11 cellular contexts compared by ENCODE assay signal in genomic region chr16:47965439-47965838, GRCh38.
A peak's percentile ranks its signal among the peaks of the same experiment; 100 is the strongest.
DNase-seq lines count a peak whose midpoint lies in the region; ATAC-seq, FAIRE-seq and TF ChIP-seq lines count a peak whose summit lies in the region.
"Had no signal": no experiment of that assay in that cellular context is flagged by ENCODE, and none has a peak within 500 bp of the region (broad histone marks: within the 10 kb centered on the region; RNA-seq: fewer than 3 reads in every experiment).

No MANE protein-coding gene starts in this region.

- H3K27ac ChIP-seq in HepG2 (ENCODE audit: extremely low read length, insufficient read depth, low read length): no peak overlapping the region
- no peak overlapping the region for H3K27ac ChIP-seq in right lobe of liver
- peak overlapping the region; percentile 56 for H3K27ac ChIP-seq in temporal lobe (ENCODE audit: low read depth, low read length)
- H3K27ac ChIP-seq in WERI-Rb-1: no peak overlapping the region
- H3K27ac ChIP-seq: SK-N-MC had no signal

- no peak for TF ChIP-seq POLR2A in HepG2 (IDR thresholded peaks at IDR 0.05; ENCODE audit: insufficient read depth in 1 of 2, low read depth in 2 of 2, low read length in 2 of 2)
- no peak for TF ChIP-seq POLR2A in right lobe of liver (IDR thresholded peaks at IDR 0.05)

- no peak overlapping the region for H3K4me3 Mint-ChIP-seq in WTC11
- H3K4me3 Mint-ChIP-seq: nephron progenitor cell had no signal

- no peaks in the 10 kb centered on the region for H3K27me3 Mint-ChIP-seq in WTC11 (ENCODE audit: low read depth)

- no peaks in the 10 kb centered on the region for H3K9me3 ChIP-seq in HepG2 (ENCODE audit: low read length)
- H3K9me3 ChIP-seq in right lobe of liver: no peaks in the 10 kb centered on the region
- no peaks in the 10 kb centered on the region for H3K9me3 ChIP-seq in WERI-Rb-1 (ENCODE audit: severe bottlenecking)

- H3K36me3 ChIP-seq in HepG2 (replicated peaks in 1 of 2; ENCODE audit: control insufficient read depth in 1 of 2, insufficient read depth in 2 of 2, low read length in 2 of 2): no peaks in the 10 kb centered on the region
- no peaks in the 10 kb centered on the region for H3K36me3 ChIP-seq in right lobe of liver
- no peaks in the 10 kb centered on the region for H3K36me3 ChIP-seq in WERI-Rb-1

- POLR2A ChIA-PET in HepG2 (lab: Yijun Ruan, JAX) (no interaction called here), WTC11 (lab: Charles Lee) (no interaction called here)

- no peak overlapping the region for H3K4me2 ChIP-seq in HepG2 (ENCODE audit: low read depth, low read length)

- CTCF ChIA-PET in HepG2 (lab: Yijun Ruan, JAX; ENCODE audit: low intra/inter-chr PET ratio, low total read pairs) (no interaction called here), WTC11 (lab: Charles Lee) (interaction anchor here (1.0 to 1.7 kb wide), 2 partner anchors 12 to 88 kb away, joined by 3 to 5 read pairs; no protein-coding TSS in a partner anchor)

- 0% methylated on average over 2 of the region's 2 CpGs for WGBS in HepG2 (ENCODE audit: low lambda C conversion rate)
- WGBS in right lobe of liver (ENCODE audit: insufficient coverage, low coverage, low lambda C conversion rate, missing lambda C conversion rate): 34% methylated on average over 2 of the region's 2 CpGs

- DNase-seq in HepG2 (ENCODE audit: low spot score): no peak
- DNase-seq in right lobe of liver: no peak
- DNase-seq in WTC11 (ENCODE audit: low spot score): no peak
- DNase-seq in iPS DF 4.7 (ENCODE audit: extremely low read depth, low spot score): peak; percentile 49
- no peak for DNase-seq in WERI-Rb-1
- no peak for DNase-seq in NCI-H2171 (lab: John Stamatoyannopoulos, UW)
- DNase-seq: activated CD4-positive, alpha-beta T cell treated with anti-CD3 and anti-CD28 coated beads for 1 hour; nephron progenitor cell had no signal

- no peak for TF ChIP-seq CTCF in HepG2 (CRISPR knock-in tag; IDR thresholded peaks at IDR 0.05)
- no peak for TF ChIP-seq CTCF in right lobe of liver (IDR thresholded peaks at IDR 0.05)
- TF ChIP-seq CTCF in WTC11 (IDR thresholded peaks at IDR 0.05): no peak
- TF ChIP-seq CTCF in WERI-Rb-1 (IDR thresholded peaks at IDR 0.05; ENCODE audit: low read depth, low read length): no peak

- no peak for FAIRE-seq in HepG2 (lab: Jason Lieb, UNC)

- no peaks in the 10 kb centered on the region for H4K20me1 ChIP-seq in HepG2 (ENCODE audit: insufficient read depth, low read length)

- TF ChIP-seq EP300 in HepG2 (IDR thresholded peaks at IDR 0.05; ENCODE audit: low read depth in 2 of 2, low read length in 2 of 2) (no peak), HepG2 (CRISPR knock-in tag; IDR thresholded peaks at IDR 0.05; ENCODE audit: borderline replicate concordance) (no peak)

- TF ChIP-seq RAD21 in HepG2 (CRISPR knock-in tag; IDR thresholded peaks at IDR 0.05): no peak

- no peaks in the 10 kb centered on the region for H3K9me3 Mint-ChIP-seq in WTC11
- H3K9me3 Mint-ChIP-seq: nephron progenitor cell had no signal

- H2AFZ ChIP-seq in HepG2 (ENCODE audit: low read length): no peak overlapping the region

- no TSS peak for BruUV-seq in HepG2 (replicated peaks; lab: Mats Ljungman, UMichigan)

- H3K27me3 ChIP-seq in HepG2 (ENCODE audit: control insufficient read depth in 1 of 2, insufficient read depth in 2 of 2, low read length in 2 of 2): no peaks in the 10 kb centered on the region
- H3K27me3 ChIP-seq in right lobe of liver: no peaks in the 10 kb centered on the region
- H3K27me3 ChIP-seq in WERI-Rb-1 (ENCODE audit: insufficient read depth, low read depth, severe bottlenecking): no peaks in the 10 kb centered on the region

- in situ Hi-C loops in HepG2 (cut with HindIII; ENCODE audit: extremely low pct_ligation_motif_present, low pct_unique_long_range_greater_than_20kb): no loop called here

- peak overlapping the region; percentile 80 for H3K27ac Mint-ChIP-seq in WTC11
- H3K27ac Mint-ChIP-seq: nephron progenitor cell had no signal

- peaks cover 20% of the 10 kb centered on the region for H3K4me1 Mint-ChIP-seq in WTC11
- H3K4me1 Mint-ChIP-seq: nephron progenitor cell had no signal

- H3K4me1 ChIP-seq in HepG2 (ENCODE audit: insufficient read depth, low read length) (peaks cover 8% of the 10 kb centered on the region; the same call in 1 of the 2 replicates), right lobe of liver (no peaks in the 10 kb centered on the region)

- no peaks in the 10 kb centered on the region for H3K36me3 Mint-ChIP-seq in WTC11

- intact Hi-C loops in HepG2 (cut with micrococcal nuclease; ENCODE audit: unreplicated experiment) (no loop called here), right lobe of liver (cut with DNase I) (no loop called here)

- H3K4me3 ChIP-seq in HepG2 (replicated peaks in 1 of 3; ENCODE audit: insufficient read depth in 1 of 3, low read depth in 2 of 3, low read length in 3 of 3): no peak overlapping the region
- no peak overlapping the region for H3K4me3 ChIP-seq in right lobe of liver
- H3K4me3 ChIP-seq in WERI-Rb-1 (ENCODE audit: low read depth, low read length): no peak overlapping the region
- H3K4me3 ChIP-seq: SK-N-MC had no signal

- H3K79me2 ChIP-seq in HepG2 (ENCODE audit: insufficient read depth, low read length): no peaks in the 10 kb centered on the region

- no peak overlapping the region for H3K9ac ChIP-seq in HepG2 (ENCODE audit: insufficient read depth, low read depth, low read length)

- no peak for ATAC-seq in HepG2
- ATAC-seq in right lobe of liver: no peak
- ATAC-seq in WTC11: peak; percentile 85
- no peak for ATAC-seq in HG03460 (IDR thresholded peaks at IDR 0.05; ENCODE audit: unreplicated experiment)

TF ChIP-seq in HepG2, 621 proteins besides CTCF, POLR2A, EP300 and RAD21:
- TF ChIP-seq RFX1 (IDR thresholded peaks at IDR 0.05) (peak; percentile 33; the same call in 1 of the 2 replicates), ZGPAT (CRISPR knock-in tag; IDR thresholded peaks at IDR 0.05) (no peak)

TF ChIP-seq in WTC11, 78 proteins besides CTCF, POLR2A, EP300 and RAD21:
- TF ChIP-seq ZNF396 (CRISPR knock-in tag; IDR thresholded peaks at IDR 0.05; ENCODE audit: borderline replicate concordance) (no peak), NFATC4 (CRISPR knock-in tag; IDR thresholded peaks at IDR 0.05) (no peak), RELA (CRISPR knock-in tag; IDR thresholded peaks at IDR 0.05; ENCODE audit: borderline replicate concordance) (no peak), IRF2 (CRISPR knock-in tag; IDR thresholded peaks at IDR 0.05; ENCODE audit: borderline replicate concordance, low read depth) (no peak), NR3C1 (CRISPR knock-in tag; conservative IDR thresholded peaks at IDR 0.05; ENCODE audit: low read depth) (no peak), NR1H2 (CRISPR knock-in tag; IDR thresholded peaks at IDR 0.05) (no peak), E2F5 (CRISPR knock-in tag; IDR thresholded peaks at IDR 0.05) (no peak), ZNF512 (CRISPR knock-in tag; IDR thresholded peaks at IDR 0.05; ENCODE audit: borderline replicate concordance) (no peak), NFYB (CRISPR knock-in tag; conservative IDR thresholded peaks at IDR 0.05; ENCODE audit: low read depth) (no peak)
